Comparison of ENCODE assay signal across 1 cellular context in the genomic region with DNA sequence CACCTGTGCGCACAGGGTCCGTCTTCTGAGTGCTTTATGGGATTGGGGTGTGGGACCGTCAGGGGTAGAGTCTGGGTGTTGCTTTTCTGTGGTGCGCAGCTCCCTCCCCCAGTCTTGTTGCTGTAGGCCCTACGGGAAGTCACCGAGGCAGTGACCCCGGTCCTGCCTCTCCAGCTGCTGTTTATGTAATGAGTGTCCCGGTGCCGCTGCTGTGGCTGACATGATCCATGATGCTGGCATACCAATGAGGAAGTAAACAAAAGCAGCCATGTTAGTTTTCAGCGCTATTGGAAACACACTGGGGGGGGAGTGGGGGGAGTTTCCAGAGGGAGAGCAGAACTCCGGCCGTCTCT.
TF ChIP-seq lines count a peak whose summit lies in the region.

No MANE protein-coding gene starts in this region.

TF ChIP-seq in HepG2, 621 proteins besides CTCF, POLR2A, EP300 and RAD21 (continued from another document and continues in another):
- TF ChIP-seq, protein P1, sequence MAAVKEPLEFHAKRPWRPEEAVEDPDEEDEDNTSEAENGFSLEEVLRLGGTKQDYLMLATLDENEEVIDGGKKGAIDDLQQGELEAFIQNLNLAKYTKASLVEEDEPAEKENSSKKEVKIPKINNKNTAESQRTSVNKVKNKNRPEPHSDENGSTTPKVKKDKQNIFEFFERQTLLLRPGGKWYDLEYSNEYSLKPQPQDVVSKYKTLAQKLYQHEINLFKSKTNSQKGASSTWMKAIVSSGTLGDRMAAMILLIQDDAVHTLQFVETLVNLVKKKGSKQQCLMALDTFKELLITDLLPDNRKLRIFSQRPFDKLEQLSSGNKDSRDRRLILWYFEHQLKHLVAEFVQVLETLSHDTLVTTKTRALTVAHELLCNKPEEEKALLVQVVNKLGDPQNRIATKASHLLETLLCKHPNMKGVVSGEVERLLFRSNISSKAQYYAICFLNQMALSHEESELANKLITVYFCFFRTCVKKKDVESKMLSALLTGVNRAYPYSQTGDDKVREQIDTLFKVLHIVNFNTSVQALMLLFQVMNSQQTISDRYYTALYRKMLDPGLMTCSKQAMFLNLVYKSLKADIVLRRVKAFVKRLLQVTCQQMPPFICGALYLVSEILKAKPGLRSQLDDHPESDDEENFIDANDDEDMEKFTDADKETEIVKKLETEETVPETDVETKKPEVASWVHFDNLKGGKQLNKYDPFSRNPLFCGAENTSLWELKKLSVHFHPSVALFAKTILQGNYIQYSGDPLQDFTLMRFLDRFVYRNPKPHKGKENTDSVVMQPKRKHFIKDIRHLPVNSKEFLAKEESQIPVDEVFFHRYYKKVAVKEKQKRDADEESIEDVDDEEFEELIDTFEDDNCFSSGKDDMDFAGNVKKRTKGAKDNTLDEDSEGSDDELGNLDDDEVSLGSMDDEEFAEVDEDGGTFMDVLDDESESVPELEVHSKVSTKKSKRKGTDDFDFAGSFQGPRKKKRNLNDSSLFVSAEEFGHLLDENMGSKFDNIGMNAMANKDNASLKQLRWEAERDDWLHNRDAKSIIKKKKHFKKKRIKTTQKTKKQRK (IDR thresholded peaks at IDR 0.05; ENCODE audit: low read length) = no peak
- TF ChIP-seq SIN3B (IDR thresholded peaks at IDR 0.05; ENCODE audit: low read length) (no peak), FOSL2 (CRISPR knock-in tag; IDR thresholded peaks at IDR 0.05) (0 out of 2 replicates have a peak, but pooled peaks have one; percentile 28), ZNF574 (CRISPR knock-in tag; IDR thresholded peaks at IDR 0.05) (no peak), SALL1 (CRISPR knock-in tag; IDR thresholded peaks at IDR 0.05) (no peak; the same call in 1 of the 2 replicates), ZNF513 (CRISPR knock-in tag; conservative IDR thresholded peaks at IDR 0.05) (no peak), U2AF2 (IDR thresholded peaks at IDR 0.05; ENCODE audit: low read depth, low read length) (no peak), TBL1XR1 (IDR thresholded peaks at IDR 0.05; ENCODE audit: borderline replicate concordance, low read length, partially characterized antibody) (no peak), JUN (CRISPR knock-in tag; IDR thresholded peaks at IDR 0.05) (no peak), IRF2 (CRISPR knock-in tag; IDR thresholded peaks at IDR 0.05) (no peak), GATAD1 (CRISPR knock-in tag; IDR thresholded peaks at IDR 0.05) (no peak), FOXM1 (CRISPR knock-in tag; IDR thresholded peaks at IDR 0.05) (no peak), PAX8 (CRISPR knock-in tag; IDR thresholded peaks at IDR 0.05; ENCODE audit: borderline replicate concordance) (no peak), ZNF296 (CRISPR knock-in tag; conservative IDR thresholded peaks at IDR 0.05) (no peak), ZNF609 (CRISPR knock-in tag; IDR thresholded peaks at IDR 0.05; ENCODE audit: borderline replicate concordance) (peak; percentile 6; the same call in 1 of the 2 replicates), MTF2 (CRISPR knock-in tag; IDR thresholded peaks at IDR 0.05; ENCODE audit: borderline replicate concordance) (no peak), AFF4 (CRISPR knock-in tag; IDR thresholded peaks at IDR 0.05) (no peak), ZNF205 (CRISPR knock-in tag; IDR thresholded peaks at IDR 0.05) (no peak), ZNF496 (CRISPR knock-in tag; IDR thresholded peaks at IDR 0.05; ENCODE audit: insufficient replicate concordance) (no peak), ZNF841 (CRISPR knock-in tag; IDR thresholded peaks at IDR 0.05; ENCODE audit: borderline replicate concordance) (no peak), CBX2 (IDR thresholded peaks at IDR 0.05; ENCODE audit: low read depth, low read length) (no peak), CBX2 (CRISPR knock-in tag; IDR thresholded peaks at IDR 0.05; ENCODE audit: low read depth) (no peak), ZNF160 (CRISPR knock-in tag; IDR thresholded peaks at IDR 0.05) (no peak), KLF6 (CRISPR knock-in tag; IDR thresholded peaks at IDR 0.05) (no peak), MTA1 (CRISPR knock-in tag; IDR thresholded peaks at IDR 0.05; ENCODE audit: borderline replicate concordance) (no peak; the same call in 1 of the 2 replicates), ZBTB1 (CRISPR knock-in tag; IDR thresholded peaks at IDR 0.05; ENCODE audit: borderline replicate concordance) (no peak), ZNF143 (CRISPR knock-in tag; IDR thresholded peaks at IDR 0.05) (no peak), NCOR1 (IDR thresholded peaks at IDR 0.05; ENCODE audit: borderline replicate concordance, low read length) (no peak), HOXA3 (CRISPR knock-in tag; IDR thresholded peaks at IDR 0.05) (no peak), ATM (IDR thresholded peaks at IDR 0.05; ENCODE audit: borderline replicate concordance) (no peak), ZNF644 (CRISPR knock-in tag; IDR thresholded peaks at IDR 0.05; ENCODE audit: low read depth) (no peak), ZNF737 (CRISPR knock-in tag; IDR thresholded peaks at IDR 0.05; ENCODE audit: borderline replicate concordance) (no peak), ZFP82 (CRISPR knock-in tag; IDR thresholded peaks at IDR 0.05; ENCODE audit: borderline replicate concordance) (no peak), PCBP2 (optimal IDR thresholded peaks at IDR 0.05; ENCODE audit: low read depth, low read length, poor library complexity, severe bottlenecking) (no peak), NPAS2 (CRISPR knock-in tag; IDR thresholded peaks at IDR 0.05; ENCODE audit: borderline replicate concordance) (no peak), MATR3 (CRISPR knock-in tag; IDR thresholded peaks at IDR 0.05) (no peak), SP1 (IDR thresholded peaks at IDR 0.05) (no peak), SP1 (CRISPR knock-in tag; IDR thresholded peaks at IDR 0.05) (peak; percentile 17; the same call in 1 of the 2 replicates), SIN3A (IDR thresholded peaks at IDR 0.05; ENCODE audit: borderline replicate concordance, low read depth, low read length) (peak; percentile 82; the same call in 1 of the 2 replicates)
- TF ChIP-seq, protein P2, sequence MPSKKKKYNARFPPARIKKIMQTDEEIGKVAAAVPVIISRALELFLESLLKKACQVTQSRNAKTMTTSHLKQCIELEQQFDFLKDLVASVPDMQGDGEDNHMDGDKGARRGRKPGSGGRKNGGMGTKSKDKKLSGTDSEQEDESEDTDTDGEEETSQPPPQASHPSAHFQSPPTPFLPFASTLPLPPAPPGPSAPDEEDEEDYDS (CRISPR knock-in tag; IDR thresholded peaks at IDR 0.05) = peak; percentile 42; the same call in 1 of the 2 replicates
- TF ChIP-seq, protein P3, sequence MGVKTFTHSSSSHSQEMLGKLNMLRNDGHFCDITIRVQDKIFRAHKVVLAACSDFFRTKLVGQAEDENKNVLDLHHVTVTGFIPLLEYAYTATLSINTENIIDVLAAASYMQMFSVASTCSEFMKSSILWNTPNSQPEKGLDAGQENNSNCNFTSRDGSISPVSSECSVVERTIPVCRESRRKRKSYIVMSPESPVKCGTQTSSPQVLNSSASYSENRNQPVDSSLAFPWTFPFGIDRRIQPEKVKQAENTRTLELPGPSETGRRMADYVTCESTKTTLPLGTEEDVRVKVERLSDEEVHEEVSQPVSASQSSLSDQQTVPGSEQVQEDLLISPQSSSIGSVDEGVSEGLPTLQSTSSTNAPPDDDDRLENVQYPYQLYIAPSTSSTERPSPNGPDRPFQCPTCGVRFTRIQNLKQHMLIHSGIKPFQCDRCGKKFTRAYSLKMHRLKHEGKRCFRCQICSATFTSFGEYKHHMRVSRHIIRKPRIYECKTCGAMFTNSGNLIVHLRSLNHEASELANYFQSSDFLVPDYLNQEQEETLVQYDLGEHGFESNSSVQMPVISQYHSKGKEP (CRISPR knock-in tag; IDR thresholded peaks at IDR 0.05) = no peak
